ENCODE assay signal across 14 cellular contexts in genomic region chr1:64030411-64030810, GRCh38.
A peak's percentile ranks its signal among the peaks of the same experiment; 100 is the strongest.
DNase-seq lines count a peak whose midpoint lies in the region; ATAC-seq and TF ChIP-seq lines count a peak whose summit lies in the region.
"Had no signal": no experiment of that assay in that cellular context is flagged by ENCODE, and none has a peak within 500 bp of the region (broad histone marks: within the 10 kb centered on the region; RNA-seq: fewer than 3 reads in every experiment).

No MANE protein-coding gene starts in this region.

- no peaks in the 10 kb centered on the region for H4K20me1 ChIP-seq in GM23338 (replicated peaks; ENCODE audit: insufficient read depth)
- H4K20me1 ChIP-seq: BLaER1 treated with 17β-estradiol and CSF1 and Interleukin-3, amounts not matched to agents 10 nM and 100 nM had no signal

- no peak for DNase-seq in brain microvascular endothelial cell
- DNase-seq in kidney glomerular epithelial cell (lab: John Stamatoyannopoulos, UW): peak; percentile 78
- peak; percentile 71 for DNase-seq in non-pigmented ciliary epithelial cell (ENCODE audit: low read depth)
- no peak for DNase-seq in GM23338 (ENCODE audit: low spot score)
- no peak for DNase-seq in NOMO-1 treated with dmso at 0.1 percent for 144 hours (lab: John Stamatoyannopoulos, UW; ENCODE audit: unreplicated experiment)
- DNase-seq: Calu3; CD8-positive, alpha-beta T cell; DMS79 treated with DMSO at 0.1 percent for 48 hours; GF-D8 had no signal

- H3K36me3 ChIP-seq in brain microvascular endothelial cell (replicated peaks) (no peaks in the 10 kb centered on the region), GM23338 (ENCODE audit: insufficient read depth) (no peaks in the 10 kb centered on the region)
- H3K36me3 ChIP-seq: BLaER1 treated with 17β-estradiol and CSF1 and Interleukin-3, amounts not matched to agents 10 nM and 100 nM; HAP-1 had no signal

- peaks cover 41% of the 10 kb centered on the region for H3K36me3 Mint-ChIP-seq in GM23338 (ENCODE audit: low read depth)
- H3K36me3 Mint-ChIP-seq: CD8-positive, alpha-beta T cell had no signal

- peak overlapping the region; percentile 68 for H3K27ac ChIP-seq in brain microvascular endothelial cell
- no peak overlapping the region for H3K27ac ChIP-seq in GM23338 (ENCODE audit: low read depth)
- H3K27ac ChIP-seq: BLaER1 treated with 17β-estradiol and CSF1 and Interleukin-3, amounts not matched to agents 10 nM and 100 nM; HL-60 had no signal

- H3K27me3 ChIP-seq in brain microvascular endothelial cell (replicated peaks) (no peaks in the 10 kb centered on the region), GM23338 (ENCODE audit: insufficient read depth) (no peaks in the 10 kb centered on the region)
- H3K27me3 ChIP-seq: BLaER1 treated with 17β-estradiol and CSF1 and Interleukin-3, amounts not matched to agents 10 nM and 100 nM had no signal

- no peak overlapping the region for H2AFZ ChIP-seq in GM23338

- H3K27ac Mint-ChIP-seq in GM23338: no peak overlapping the region
- H3K27ac Mint-ChIP-seq: B cell; CD8-positive, alpha-beta T cell had no signal

- H3K4me1 Mint-ChIP-seq in GM23338: no peaks in the 10 kb centered on the region
- H3K4me1 Mint-ChIP-seq: B cell had no signal

- H3K4me3 Mint-ChIP-seq in GM23338: no peak overlapping the region
- H3K4me3 Mint-ChIP-seq: B cell; CD8-positive, alpha-beta T cell had no signal

- H3K27me3 Mint-ChIP-seq in GM23338 (ENCODE audit: insufficient read depth, low read depth, poor library complexity): peaks cover 2% of the 10 kb centered on the region
- H3K27me3 Mint-ChIP-seq: B cell had no signal

- H3K9me2 ChIP-seq in GM23338 (ENCODE audit: insufficient read depth): no peaks in the 10 kb centered on the region

- no peak for TF ChIP-seq CTCF in brain microvascular endothelial cell (IDR thresholded peaks at IDR 0.05; ENCODE audit: low read depth, low read length, missing control alignments)
- TF ChIP-seq CTCF in GM23338 (conservative IDR thresholded peaks at IDR 0.05; ENCODE audit: low read depth in 2 of 2): no peak

- in situ Hi-C loops in brain microvascular endothelial cell (cut with HindIII; ENCODE audit: low pct_ligation_motif_present, low sequenced_read_pairs): no loop called here

- H3K79me2 ChIP-seq in GM23338 (replicated peaks; ENCODE audit: insufficient read depth): peaks cover 3% of the 10 kb centered on the region; the same call in 1 of the 2 replicates

- no peak for ATAC-seq in HG03135 (IDR thresholded peaks at IDR 0.05; ENCODE audit: unreplicated experiment)
- no peak for ATAC-seq in GM23338
- ATAC-seq: CD8-positive, alpha-beta T cell had no signal

- no peaks in the 10 kb centered on the region for H3F3A ChIP-seq in GM23338 (replicated peaks; ENCODE audit: low read depth)

- no peak overlapping the region for H3K4me2 ChIP-seq in GM23338
- H3K4me2 ChIP-seq: BLaER1 treated with 17β-estradiol and CSF1 and Interleukin-3, amounts not matched to agents 10 nM and 100 nM had no signal

- H3K4me3 ChIP-seq in brain microvascular endothelial cell (ENCODE audit: low read depth, low read length) (no peak overlapping the region), GM23338 (no peak overlapping the region)
- H3K4me3 ChIP-seq: BLaER1 treated with 17β-estradiol and CSF1 and Interleukin-3, amounts not matched to agents 10 nM and 100 nM; HAP-1 had no signal

- no peaks in the 10 kb centered on the region for H3K4me1 ChIP-seq in GM23338 (ENCODE audit: insufficient read depth)
- H3K4me1 ChIP-seq: BLaER1 treated with 17β-estradiol and CSF1 and Interleukin-3, amounts not matched to agents 10 nM and 100 nM; HAP-1 had no signal

- peaks cover 5% of the 10 kb centered on the region; the same call in 2 of the 3 replicates for H3K9me3 Mint-ChIP-seq in GM23338
- H3K9me3 Mint-ChIP-seq: CD8-positive, alpha-beta T cell had no signal

TF ChIP-seq in GM23338, 12 proteins besides CTCF, POLR2A, EP300 and RAD21 (continues in another document):
- TF ChIP-seq NANOG (IDR thresholded peaks at IDR 0.05; ENCODE audit: borderline replicate concordance) (no peak), REST (IDR thresholded peaks at IDR 0.05; ENCODE audit: unreplicated experiment) (no peak), ZNF114 (CRISPR knock-in tag; IDR thresholded peaks at IDR 0.05) (no peak), EZH2 (IDR thresholded peaks at IDR 0.05; ENCODE audit: low read depth, unreplicated experiment) (no peak), ETS1 (IDR thresholded peaks at IDR 0.05) (no peak), ZNF331 (CRISPR knock-in tag; IDR thresholded peaks at IDR 0.05; ENCODE audit: low read depth) (no peak), EZH2phosphoT487 (IDR thresholded peaks at IDR 0.05; ENCODE audit: unreplicated experiment) (no peak)

Comparison
In these comparisons a context has a peak if more than half of its experiments do, and no peak if none do; other contexts are left out.
1. DNase-seq: peak in kidney glomerular epithelial cell (single experiment) and non-pigmented ciliary epithelial cell (single experiment); none in brain microvascular endothelial cell (single experiment), GM23338 (single experiment) and NOMO-1 treated with dmso at 0.1 percent for 144 hours (single experiment).